In genomic region chr22:18000441-18001039, GRCh38 we compare ENCODE assay signal across 8 cellular contexts. TPM values are rescaled to one million over a fixed set of nuclear protein-coding genes. Genes with fewer than 3 reads are reported as not detected.
A peak's percentile ranks its signal among the peaks of the same experiment; 100 is the strongest.
DNase-seq lines count a peak whose midpoint lies in the region; ATAC-seq and TF ChIP-seq lines count a peak whose summit lies in the region.

No MANE protein-coding gene starts in this region.

- peak; percentile 1 for ATAC-seq in stimulated activated memory B cell treated with anti-CD40 and anti-IgM and Interleukin-4, amounts not matched to agents 10 μg/mL and 1 μg/mL and 100 μg/mL, for 72 hours
- ATAC-seq in HG02885 (IDR thresholded peaks at IDR 0.05; ENCODE audit: poor library complexity, unreplicated experiment) (no peak), HG03460 (IDR thresholded peaks at IDR 0.05; ENCODE audit: unreplicated experiment) (no peak)

- peak overlapping the region; percentile 4 to 89 (median 82) for H3K27ac Mint-ChIP-seq in brain
- H3K27ac Mint-ChIP-seq in stimulated activated memory B cell treated with anti-CD40 and anti-IgM and Interleukin-4, amounts not matched to agents 10 μg/mL and 1 μg/mL and 100 μg/mL, for 72 hours: peak overlapping the region; percentile 97

- peak; percentile 21 for DNase-seq in RKO (ENCODE audit: low spot score)
- DNase-seq in left kidney (ENCODE audit: low read depth, low spot score): peak; percentile 66
- DNase-seq in dedifferentiated amniotic fluid mesenchymal stem cell (ENCODE audit: extremely low spot score): no peak

- H3K9me3 Mint-ChIP-seq in brain: peaks cover 0 to 3% (median 0%) of the 10 kb centered on the region in 5 experiments
- no peaks in the 10 kb centered on the region for H3K9me3 Mint-ChIP-seq in stimulated activated memory B cell treated with anti-CD40 and anti-IgM and Interleukin-4, amounts not matched to agents 10 μg/mL and 1 μg/mL and 100 μg/mL, for 72 hours

- H3K4me3 Mint-ChIP-seq in brain: peak overlapping the region; percentile 84 to 88 (median 86)
- H3K4me3 Mint-ChIP-seq in stimulated activated memory B cell treated with anti-CD40 and anti-IgM and Interleukin-4, amounts not matched to agents 10 μg/mL and 1 μg/mL and 100 μg/mL, for 72 hours: peak overlapping the region; percentile 82

- no peak for TF ChIP-seq CTCF in brain (conservative IDR thresholded peaks at IDR 0.05)

- H3K36me3 Mint-ChIP-seq in brain: peaks cover 13% of the 10 kb centered on the region
- H3K36me3 Mint-ChIP-seq in stimulated activated memory B cell treated with anti-CD40 and anti-IgM and Interleukin-4, amounts not matched to agents 10 μg/mL and 1 μg/mL and 100 μg/mL, for 72 hours: no peaks in the 10 kb centered on the region

- peaks cover 42% of the 10 kb centered on the region for H3K4me1 Mint-ChIP-seq in brain
- H3K4me1 Mint-ChIP-seq in stimulated activated memory B cell treated with anti-CD40 and anti-IgM and Interleukin-4, amounts not matched to agents 10 μg/mL and 1 μg/mL and 100 μg/mL, for 72 hours: peaks cover 89% of the 10 kb centered on the region

- H3K4me3 ChIP-seq in GM08714 (ENCODE audit: low read length): peak overlapping the region; percentile 69

- peaks cover 8% of the 10 kb centered on the region for H3K27me3 Mint-ChIP-seq in brain
- H3K27me3 Mint-ChIP-seq in stimulated activated memory B cell treated with anti-CD40 and anti-IgM and Interleukin-4, amounts not matched to agents 10 μg/mL and 1 μg/mL and 100 μg/mL, for 72 hours: no peaks in the 10 kb centered on the region

RNA-seq across cellular contexts. Expression of gene MICAL3, which starts 23.8 kb away (rescaled TPM):
- 30.9 TPM for polyA plus RNA-seq in brain (ENCODE audit: insufficient read depth, low read depth, low replicate concordance)
